In genomic region chr19:52007805-52008557, GRCh38 we compare ENCODE assay signal across 8 cellular contexts. TPM values are rescaled to one million over a fixed set of nuclear protein-coding genes. Genes with fewer than 3 reads are reported as not detected.
DNase-seq lines count a peak whose midpoint lies in the region; ATAC-seq and TF ChIP-seq lines count a peak whose summit lies in the region.

Gene ZNF615 (minus strand): TSS chr19:52008211. CDS start chr19:52003711, 4,500 bp downstream.

- peak within 1 kb of the TSS; percentile 96 for H3K4me3 Mint-ChIP-seq in activated naive CD4-positive, alpha-beta T cell treated with anti-CD3 and anti-CD28 coated beads, Interleukin-2, amount 10 ng/mL, durations not matched to agents 7 days and 5 days

- H2BK120ac ChIP-seq in neuronal stem cell (ENCODE audit: low read depth, low read length) = no peak within 1 kb of the TSS

- WGBS in gastroesophageal sphincter (ENCODE audit: low coverage in 1 of 2), 2 donors = 0% methylated on average over 3 to 11 of the region's 44 CpGs
- WGBS in neuronal stem cell (ENCODE audit: extremely low coverage in 2 of 2, insufficient read length in 2 of 2, insufficient replicate concordance in 1 of 2), 2 donors = no CpG with 5 or more reads among the region's 44 CpGs

- H3K4me2 ChIP-seq in Karpas-422 (ENCODE audit: low read depth, low read length, poor library complexity, severe bottlenecking) (peak within 1 kb of the TSS; percentile 76), neuronal stem cell (ENCODE audit: insufficient read depth, low read length, poor library complexity, severe bottlenecking) (peak within 1 kb of the TSS; percentile 70)

- peak within 1 kb of the TSS; percentile 39 for H3K14ac ChIP-seq in neuronal stem cell (ENCODE audit: low read length)

- peak within 1 kb of the TSS; percentile 89 for H3K18ac ChIP-seq in neuronal stem cell (ENCODE audit: low read length)

- peak; percentile 23 to 46 for TF ChIP-seq POLR2A in gastroesophageal sphincter (IDR thresholded peaks at IDR 0.05)

- H4K8ac ChIP-seq in neuronal stem cell (ENCODE audit: low read depth, low read length) = no peak within 1 kb of the TSS

- H3K27me3 ChIP-seq in Karpas-422 (ENCODE audit: low read length) (no peaks in the 10 kb centered on the region), SJCRH30 (no peaks in the 10 kb centered on the region), gastroesophageal sphincter (no peaks in the 10 kb centered on the region), neuronal stem cell (ENCODE audit: control insufficient read depth in 3 of 3, insufficient read depth in 3 of 3, low read depth in 1 of 3, low read length in 3 of 3) (no peaks in the 10 kb centered on the region)

- DNase-seq in DMS153 treated with DMSO at 0.1 percent for 48 hours (lab: John Stamatoyannopoulos, UW; ENCODE audit: unreplicated experiment) (peak; percentile 55), Karpas-422 (peak; percentile 97), SJCRH30 (peak; percentile 89 to 92), neuronal stem cell (ENCODE audit: low spot score) (peak; percentile 84), stromal cell of bone marrow (ENCODE audit: low read depth) (peak; percentile 77)
- peak; percentile 89 for DNase-seq in activated naive CD4-positive, alpha-beta T cell treated with anti-CD3 and anti-CD28 coated beads, Interleukin-2, amount 10 ng/mL, durations not matched to agents 7 days and 5 days

- H2BK5ac ChIP-seq in neuronal stem cell (ENCODE audit: low read length) = no peak within 1 kb of the TSS

- peaks cover 34% of the 10 kb centered on the region for H3K79me2 ChIP-seq in Karpas-422 (ENCODE audit: low read length)

- peak within 1 kb of the TSS; percentile 75 for H3K4me3 ChIP-seq in Karpas-422 (ENCODE audit: low read length)
- peak within 1 kb of the TSS; percentile 83 for H3K4me3 ChIP-seq in SJCRH30
- peak within 1 kb of the TSS; percentile 78 to 95 for H3K4me3 ChIP-seq in gastroesophageal sphincter
- H3K4me3 ChIP-seq in neuronal stem cell (ENCODE audit: low read length in 2 of 2) = peak within 1 kb of the TSS; percentile 76 to 97

- H2BK12ac ChIP-seq in neuronal stem cell (ENCODE audit: low read length) = no peak within 1 kb of the TSS

- H3K36me3 Mint-ChIP-seq in activated naive CD4-positive, alpha-beta T cell treated with anti-CD3 and anti-CD28 coated beads, Interleukin-2, amount 10 ng/mL, durations not matched to agents 7 days and 5 days = peaks cover 55% of the 10 kb centered on the region

- H3K27me3 Mint-ChIP-seq in activated naive CD4-positive, alpha-beta T cell treated with anti-CD3 and anti-CD28 coated beads, Interleukin-2, amount 10 ng/mL, durations not matched to agents 7 days and 5 days = no peaks in the 10 kb centered on the region

- H3K9me3 ChIP-seq in Karpas-422 (ENCODE audit: low read length) (peaks cover 27% of the 10 kb centered on the region), SJCRH30 (replicated peaks) (peaks cover 4% of the 10 kb centered on the region; the same call in 1 of the 2 replicates), gastroesophageal sphincter (peaks cover 0 to 21% (median 0%) of the 10 kb centered on the region in 3 donors), neuronal stem cell (replicated peaks in 1 of 2; ENCODE audit: control insufficient read depth in 2 of 2, insufficient read depth in 1 of 2, low read depth in 1 of 2, low read length in 2 of 2) (peaks cover 2 to 56% of the 10 kb centered on the region in 2 donors)

- TF ChIP-seq CTCF in gastroesophageal sphincter (IDR thresholded peaks at IDR 0.05) = no peak

- H3K36me3 ChIP-seq in Karpas-422 (ENCODE audit: insufficient read depth, low read length) (peaks cover 29% of the 10 kb centered on the region), SJCRH30 (peaks cover 9% of the 10 kb centered on the region), gastroesophageal sphincter (peaks cover 0 to 30% of the 10 kb centered on the region in 2 donors), neuronal stem cell (replicated peaks in 1 of 2; ENCODE audit: control insufficient read depth in 2 of 2, insufficient read depth in 2 of 2, low read length in 2 of 2) (peaks cover 5 to 26% of the 10 kb centered on the region in 2 donors)

- no peak within 1 kb of the TSS for H4K91ac ChIP-seq in neuronal stem cell (ENCODE audit: low read depth, low read length, poor library complexity)

- H3K9me2 ChIP-seq in Karpas-422 (replicated peaks; ENCODE audit: insufficient read depth, low read length) = no peaks in the 10 kb centered on the region

- H3K4me1 Mint-ChIP-seq in activated naive CD4-positive, alpha-beta T cell treated with anti-CD3 and anti-CD28 coated beads, Interleukin-2, amount 10 ng/mL, durations not matched to agents 7 days and 5 days = peaks cover 20% of the 10 kb centered on the region

- H3K27ac ChIP-seq in Karpas-422 (ENCODE audit: low read length) (peak within 1 kb of the TSS; percentile 43; the same call in 1 of the 2 replicates), SJCRH30 (peak within 1 kb of the TSS; percentile 94), gastroesophageal sphincter (peak within 1 kb of the TSS; percentile 74 to 84 (median 83)), neuronal stem cell (replicated peaks; ENCODE audit: low read length) (no peak within 1 kb of the TSS)

- H3K23ac ChIP-seq in neuronal stem cell (ENCODE audit: low read depth, low read length, poor library complexity) = peak within 1 kb of the TSS; percentile 14

- H4K20me1 ChIP-seq in Karpas-422 (ENCODE audit: insufficient read depth, low read depth, low read length) = no peaks in the 10 kb centered on the region

- no peak within 1 kb of the TSS for H2BK15ac ChIP-seq in neuronal stem cell (ENCODE audit: low read length)

- peak; percentile 84 for ATAC-seq in GM21576 (IDR thresholded peaks at IDR 0.05; ENCODE audit: unreplicated experiment)
- peak; percentile 94 for ATAC-seq in gastroesophageal sphincter

- H3K27ac Mint-ChIP-seq in activated naive CD4-positive, alpha-beta T cell treated with anti-CD3 and anti-CD28 coated beads, Interleukin-2, amount 10 ng/mL, durations not matched to agents 7 days and 5 days = peak within 1 kb of the TSS; percentile 96

- H3K9ac ChIP-seq in Karpas-422 (ENCODE audit: low read length) = peak within 1 kb of the TSS; percentile 76
- H3K9ac ChIP-seq in neuronal stem cell (ENCODE audit: low read depth, low read length, poor library complexity) = peak within 1 kb of the TSS; percentile 92

- H2AFZ ChIP-seq in Karpas-422 (ENCODE audit: low read length) (peak within 1 kb of the TSS; percentile 99), neuronal stem cell (ENCODE audit: low read length) (peak within 1 kb of the TSS; percentile 94)

- CTCF ChIA-PET in activated naive CD4-positive, alpha-beta T cell treated with anti-CD3 and anti-CD28 coated beads, Interleukin-2, amount 10 ng/mL, durations not matched to agents 7 days and 5 days (lab: Charles Lee) = no interaction called here

- H3K4ac ChIP-seq in neuronal stem cell (ENCODE audit: low read length) = no peak within 1 kb of the TSS

- no peak for TF ChIP-seq EP300 in gastroesophageal sphincter (IDR thresholded peaks at IDR 0.05)

- H2AK5ac ChIP-seq in neuronal stem cell (ENCODE audit: low read depth, low read length) = no peak within 1 kb of the TSS

- no peaks in the 10 kb centered on the region for H3K79me1 ChIP-seq in neuronal stem cell (ENCODE audit: low read depth, low read length)

- peaks cover 10% of the 10 kb centered on the region for H3K4me1 ChIP-seq in Karpas-422 (ENCODE audit: low read length)
- peaks cover 4% of the 10 kb centered on the region; the same call in 1 of the 2 replicates for H3K4me1 ChIP-seq in SJCRH30
- H3K4me1 ChIP-seq in gastroesophageal sphincter = peaks cover 0 to 20% (median 0%) of the 10 kb centered on the region in 3 donors
- H3K4me1 ChIP-seq in neuronal stem cell (ENCODE audit: control insufficient read depth in 2 of 2, insufficient read depth in 1 of 2, low read depth in 1 of 2, low read length in 2 of 2) = no peaks in the 10 kb centered on the region

- peaks cover 61% of the 10 kb centered on the region for H3K9me3 Mint-ChIP-seq in activated naive CD4-positive, alpha-beta T cell treated with anti-CD3 and anti-CD28 coated beads, Interleukin-2, amount 10 ng/mL, durations not matched to agents 7 days and 5 days

RNA-seq across cellular contexts. Expression of gene ZNF615, which starts in this region (rescaled TPM):
- 9.6 and 11.8 TPM in 2 replicates for total RNA-seq in Karpas-422 (2014; rRNA removed; shearing (Covaris generic); ENCODE audit: low replicate concordance)
- 10.4 and 11.4 TPM in 2 replicates for total RNA-seq in SJCRH30 (2014; rRNA removed; shearing (Covaris generic))
- total RNA-seq in gastroesophageal sphincter = 10 to 100 TPM; 11.6 to 29.9 (median 20.0) TPM
- 6.8 TPM for polyA plus RNA-seq in neuronal stem cell (2013, experiment 1 of 2)
- polyA plus RNA-seq in neuronal stem cell (2013, experiment 2 of 2) = 6.2 TPM
